In genomic region chr2:239327536-239328305, GRCh38 we compare ENCODE assay signal across 8 cellular contexts.
A peak's percentile ranks its signal among the peaks of the same experiment; 100 is the strongest.
DNase-seq lines count a peak whose midpoint lies in the region; ATAC-seq, FAIRE-seq and TF ChIP-seq lines count a peak whose summit lies in the region.

No MANE protein-coding gene starts in this region.

- H3K27ac Mint-ChIP-seq in activated naive CD4-positive, alpha-beta T cell treated with anti-CD3 and anti-CD28 coated beads for 36 hours = peak overlapping the region; percentile 81
- peak overlapping the region; percentile 70 for H3K27ac Mint-ChIP-seq in activated T-helper 17 cell treated with anti-CD3 and anti-CD28 coated beads, Interleukin-2, amount 50 U/mL, for 72 hours
- H3K27ac Mint-ChIP-seq in mesothelial cell of epicardium = peak overlapping the region; percentile 96

- no peak for FAIRE-seq in H54 (lab: Jason Lieb, UNC)

- H3K4me3 Mint-ChIP-seq in activated naive CD4-positive, alpha-beta T cell treated with anti-CD3 and anti-CD28 coated beads for 36 hours = peak overlapping the region; percentile 52
- H3K4me3 Mint-ChIP-seq in activated T-helper 17 cell treated with anti-CD3 and anti-CD28 coated beads, Interleukin-2, amount 50 U/mL, for 72 hours = peak overlapping the region; percentile 78
- no peak overlapping the region for H3K4me3 Mint-ChIP-seq in mesothelial cell of epicardium

- no peaks in the 10 kb centered on the region for H3K4me1 ChIP-seq in urinary bladder (ENCODE audit: insufficient read depth)

- no peaks in the 10 kb centered on the region for H3K36me3 ChIP-seq in urinary bladder (ENCODE audit: insufficient read depth)

- peak overlapping the region; percentile 72 for H3K27ac ChIP-seq in urinary bladder (ENCODE audit: low read depth)

- peak; percentile 18 for ATAC-seq in activated T-helper 17 cell treated with anti-CD3 and anti-CD28 coated beads, Interleukin-2, amount 50 U/mL, for 72 hours (replicated peaks)
- no peak for ATAC-seq in HG03565 (IDR thresholded peaks at IDR 0.05; ENCODE audit: unreplicated experiment)

- H3K9me3 Mint-ChIP-seq in activated naive CD4-positive, alpha-beta T cell treated with anti-CD3 and anti-CD28 coated beads for 36 hours = no peaks in the 10 kb centered on the region
- no peaks in the 10 kb centered on the region for H3K9me3 Mint-ChIP-seq in activated T-helper 17 cell treated with anti-CD3 and anti-CD28 coated beads, Interleukin-2, amount 50 U/mL, for 72 hours
- peaks cover 7% of the 10 kb centered on the region for H3K9me3 Mint-ChIP-seq in mesothelial cell of epicardium

- CTCF ChIA-PET in activated naive CD4-positive, alpha-beta T cell treated with anti-CD3 and anti-CD28 coated beads for 36 hours (lab: Charles Lee) = interaction anchor here (0.9 to 1.0 kb wide), 2 partner anchors 34 to 62 kb away, joined by 3 to 5 read pairs; no protein-coding TSS in a partner anchor

- DNase-seq in activated naive CD4-positive, alpha-beta T cell treated with anti-CD3 and anti-CD28 coated beads for 36 hours = peak; percentile 47
- no peak for DNase-seq in activated naive CD4-positive, alpha-beta T cell (lab: John Stamatoyannopoulos, UW)
- peak in 1 of 2 experiments; percentile 37 for DNase-seq in mesothelial cell of epicardium (ENCODE audit: low spot score in 2 of 2, unreplicated experiment in 2 of 2)
- DNase-seq in H54 (ENCODE audit: insufficient read length, low spot score) = no peak
- DNase-seq in DMS53 treated with DMSO at 0.1 percent for 48 hours (lab: John Stamatoyannopoulos, UW; ENCODE audit: unreplicated experiment) = no peak

- 65% methylated on average over 11 of the region's 11 CpGs for WGBS in urinary bladder

- H3K4me3 ChIP-seq in urinary bladder (ENCODE audit: low read depth, low read length) = no peak overlapping the region

- TF ChIP-seq CTCF in mesothelial cell of epicardium (IDR thresholded peaks at IDR 0.05; ENCODE audit: unreplicated experiment) = no peak

- intact Hi-C loops in activated naive CD4-positive, alpha-beta T cell treated with anti-CD3 and anti-CD28 coated beads for 36 hours (cut with micrococcal nuclease) = loop anchor here (1.0 to 5.0 kb wide), 7 partner anchors 33 to 1240 kb away; partner anchors contain the start of genes HDAC4 and RNPEPL1

- H3K27me3 Mint-ChIP-seq in activated naive CD4-positive, alpha-beta T cell treated with anti-CD3 and anti-CD28 coated beads for 36 hours (ENCODE audit: low read depth) = no peaks in the 10 kb centered on the region
- no peaks in the 10 kb centered on the region for H3K27me3 Mint-ChIP-seq in activated T-helper 17 cell treated with anti-CD3 and anti-CD28 coated beads, Interleukin-2, amount 50 U/mL, for 72 hours
- H3K27me3 Mint-ChIP-seq in mesothelial cell of epicardium (ENCODE audit: low read depth) = no peaks in the 10 kb centered on the region

- TF ChIP-seq POLR2A in H54 (IDR thresholded peaks at IDR 0.05; ENCODE audit: low read depth, low read length) = no peak

- H3K36me3 Mint-ChIP-seq in activated naive CD4-positive, alpha-beta T cell treated with anti-CD3 and anti-CD28 coated beads for 36 hours (ENCODE audit: low read depth) = peaks cover 9% of the 10 kb centered on the region
- peaks cover 6% of the 10 kb centered on the region for H3K36me3 Mint-ChIP-seq in activated T-helper 17 cell treated with anti-CD3 and anti-CD28 coated beads, Interleukin-2, amount 50 U/mL, for 72 hours (ENCODE audit: low read depth)
- H3K36me3 Mint-ChIP-seq in mesothelial cell of epicardium = peaks cover 10% of the 10 kb centered on the region

- H3K4me1 Mint-ChIP-seq in activated naive CD4-positive, alpha-beta T cell treated with anti-CD3 and anti-CD28 coated beads for 36 hours (ENCODE audit: low read depth) = peaks cover 74% of the 10 kb centered on the region
- H3K4me1 Mint-ChIP-seq in activated T-helper 17 cell treated with anti-CD3 and anti-CD28 coated beads, Interleukin-2, amount 50 U/mL, for 72 hours = peaks cover 50% of the 10 kb centered on the region
- H3K4me1 Mint-ChIP-seq in mesothelial cell of epicardium = peaks cover 60% of the 10 kb centered on the region
